ENCODE assay signal across 8 cellular contexts in genomic region chr2:118310016-118310877, GRCh38.
A peak's percentile ranks its signal among the peaks of the same experiment; 100 is the strongest.
DNase-seq lines count a peak whose midpoint lies in the region; ATAC-seq and TF ChIP-seq lines count a peak whose summit lies in the region.

No MANE protein-coding gene starts in this region.

- no peaks in the 10 kb centered on the region for H3K36me3 Mint-ChIP-seq in naive thymus-derived CD8-positive, alpha-beta T cell
- no peaks in the 10 kb centered on the region for H3K36me3 Mint-ChIP-seq in stimulated activated naive B cell treated with anti-CD40 and anti-IgM and Interleukin-4, amounts not matched to agents 10 μg/mL and 1 μg/mL and 100 μg/mL, for 72 hours

- H3K27me3 ChIP-seq in BE2C (no peaks in the 10 kb centered on the region), esophagus (ENCODE audit: control insufficient read depth in 1 of 2, insufficient read depth in 2 of 2, low read length in 2 of 2) (peaks cover 0 to 2% of the 10 kb centered on the region in 2 donors)

- H3K9me3 Mint-ChIP-seq in naive thymus-derived CD8-positive, alpha-beta T cell = no peaks in the 10 kb centered on the region
- H3K9me3 Mint-ChIP-seq in stimulated activated naive B cell treated with anti-CD40 and anti-IgM and Interleukin-4, amounts not matched to agents 10 μg/mL and 1 μg/mL and 100 μg/mL, for 72 hours = peaks cover 0 to 2% of the 10 kb centered on the region in 2 donors

- H3K4me1 Mint-ChIP-seq in naive thymus-derived CD8-positive, alpha-beta T cell = peaks cover 2 to 15% (median 8%) of the 10 kb centered on the region in 4 donors
- H3K4me1 Mint-ChIP-seq in stimulated activated naive B cell treated with anti-CD40 and anti-IgM and Interleukin-4, amounts not matched to agents 10 μg/mL and 1 μg/mL and 100 μg/mL, for 72 hours = peaks cover 3 to 6% of the 10 kb centered on the region in 2 donors

- ATAC-seq in GM19395 (IDR thresholded peaks at IDR 0.05; ENCODE audit: unreplicated experiment) = peak; percentile 80
- ATAC-seq in naive thymus-derived CD8-positive, alpha-beta T cell = peak; percentile 80 to 83
- peak; percentile 66 to 72 for ATAC-seq in stimulated activated naive B cell treated with anti-CD40 and anti-IgM and Interleukin-4, amounts not matched to agents 10 μg/mL and 1 μg/mL and 100 μg/mL, for 72 hours (replicated peaks)

- H3K27ac Mint-ChIP-seq in naive thymus-derived CD8-positive, alpha-beta T cell = peak overlapping the region; percentile 87 to 98 (median 97)
- H3K27ac Mint-ChIP-seq in stimulated activated naive B cell treated with anti-CD40 and anti-IgM and Interleukin-4, amounts not matched to agents 10 μg/mL and 1 μg/mL and 100 μg/mL, for 72 hours = peak overlapping the region; percentile 71

- H3K9me3 ChIP-seq in BE2C (no peaks in the 10 kb centered on the region), esophagus (ENCODE audit: control insufficient read depth in 2 of 2, insufficient read depth in 1 of 2, low read depth in 1 of 2, low read length in 1 of 2) (peaks cover 2% of the 10 kb centered on the region in 2 donors)

- peaks cover under 1 to 13% (median 6%) of the 10 kb centered on the region in 5 donors for H3K27me3 Mint-ChIP-seq in naive thymus-derived CD8-positive, alpha-beta T cell
- peaks cover 45 to 64% of the 10 kb centered on the region in 2 donors for H3K27me3 Mint-ChIP-seq in stimulated activated naive B cell treated with anti-CD40 and anti-IgM and Interleukin-4, amounts not matched to agents 10 μg/mL and 1 μg/mL and 100 μg/mL, for 72 hours

- peak overlapping the region; percentile 48 for H3K4me3 ChIP-seq in BE2C (ENCODE audit: low read depth, low read length)
- peak overlapping the region; percentile 13 to 79 for H3K4me3 ChIP-seq in esophagus (ENCODE audit: low read depth in 1 of 2, low read length in 2 of 2)

- H3K4me1 ChIP-seq in BE2C = no peaks in the 10 kb centered on the region
- peaks cover 0 to 2% of the 10 kb centered on the region in 2 donors for H3K4me1 ChIP-seq in esophagus (ENCODE audit: control insufficient read depth in 2 of 2, insufficient read depth in 2 of 2, low read length in 1 of 2)

- TF ChIP-seq CTCF in BE2C (IDR thresholded peaks at IDR 0.05; ENCODE audit: low read depth, low read length) = no peak

- in situ Hi-C loops in KBM-7 (cut with MboI; ENCODE audit: low pct_unique_long_range_greater_than_20kb, low sequenced_read_pairs) = no loop called here

- POLR2A ChIA-PET in naive thymus-derived CD8-positive, alpha-beta T cell (lab: Charles Lee) = interaction anchor here (0.7 to 1.2 kb wide), 2 partner anchors 86 to 115 kb away, joined by 3 read pairs; no protein-coding TSS in a partner anchor

- DNase-seq in BE2C (no peak), LHCN-M2 (ENCODE audit: low read depth) (peak; percentile 24), KBM-7 (no peak)
- peak; percentile 54 for DNase-seq in activated CD8-positive, alpha-beta memory T cell treated with anti-CD3 and anti-CD28 coated beads, Interleukin-2, amount 50 U/mL, for 4 hours
- peak; percentile 35 to 79 (median 58) for DNase-seq in naive thymus-derived CD8-positive, alpha-beta T cell
- DNase-seq in stimulated activated naive B cell treated with anti-CD40 and anti-IgM and Interleukin-4, amounts not matched to agents 10 μg/mL and 1 μg/mL and 100 μg/mL, for 72 hours = peak; percentile 26

- 2 to 3% methylated on average over 57 of the region's 57 CpGs for WGBS in esophagus, 2 donors

- no peak overlapping the region for H3K27ac ChIP-seq in esophagus (ENCODE audit: low read depth in 2 of 2, low read length in 1 of 2)

- H3K4me3 Mint-ChIP-seq in naive thymus-derived CD8-positive, alpha-beta T cell = peak overlapping the region; percentile 82 to 95 (median 91)
- H3K4me3 Mint-ChIP-seq in stimulated activated naive B cell treated with anti-CD40 and anti-IgM and Interleukin-4, amounts not matched to agents 10 μg/mL and 1 μg/mL and 100 μg/mL, for 72 hours = peak overlapping the region; percentile 76 to 77

- H3K36me3 ChIP-seq in BE2C (no peaks in the 10 kb centered on the region), esophagus (ENCODE audit: control insufficient read depth in 2 of 2, insufficient read depth in 2 of 2, low read length in 1 of 2) (no peaks in the 10 kb centered on the region)

Comparison
In these comparisons a context has a peak if more than half of its experiments do, and no peak if none do; other contexts are left out.
1. DNase-seq: peak in LHCN-M2 (single experiment), activated CD8-positive, alpha-beta memory T cell treated with anti-CD3 and anti-CD28 coated beads, Interleukin-2, amount 50 U/mL, for 4 hours (single experiment), naive thymus-derived CD8-positive, alpha-beta T cell (10 of 10) and stimulated activated naive B cell treated with anti-CD40 and anti-IgM and Interleukin-4, amounts not matched to agents 10 μg/mL and 1 μg/mL and 100 μg/mL, for 72 hours (single experiment); none in BE2C (single experiment) and KBM-7 (single experiment).
2. Peak in every context shown above with its lines, with median percentiles within 50 percentile points of each other: ATAC-seq.